ENCODE assay signal across 1 cellular context in genomic region chr20:36966965-36967364, GRCh38.
TF ChIP-seq lines count a peak whose summit lies in the region.

No MANE protein-coding gene starts in this region.

TF ChIP-seq in HepG2, 621 proteins besides CTCF, POLR2A, EP300 and RAD21:
- TF ChIP-seq ZNF362 (CRISPR knock-in tag; IDR thresholded peaks at IDR 0.05; ENCODE audit: borderline replicate concordance), result 0 out of 2 replicates have a peak, but pooled peaks have one; percentile 15
